Comparison of ENCODE assay signal across 10 cellular contexts in genomic region chr17:30236297-30236624, GRCh38. TPM values are rescaled to one million over a fixed set of nuclear protein-coding genes. Genes with fewer than 3 reads are reported as not detected.
A peak's percentile ranks its signal among the peaks of the same experiment; 100 is the strongest.
DNase-seq lines count a peak whose midpoint lies in the region; FAIRE-seq and TF ChIP-seq lines count a peak whose summit lies in the region.
"Had no signal": no experiment of that assay in that cellular context is flagged by ENCODE, and none has a peak within 500 bp of the region (broad histone marks: within the 10 kb centered on the region; RNA-seq: fewer than 3 reads in every experiment).

No MANE protein-coding gene starts in this region.

- H3K27me3 Mint-ChIP-seq in activated naive CD4-positive, alpha-beta T cell treated with anti-CD3 and anti-CD28 coated beads for 36 hours (ENCODE audit: low read depth) = peaks cover 63% of the 10 kb centered on the region

- no peaks in the 10 kb centered on the region for H3K9me3 Mint-ChIP-seq in activated naive CD4-positive, alpha-beta T cell treated with anti-CD3 and anti-CD28 coated beads for 36 hours

- H3K27me3 ChIP-seq in ascending aorta = no peaks in the 10 kb centered on the region
- peaks cover 24 to 34% (median 26%) of the 10 kb centered on the region in 5 donors for H3K27me3 ChIP-seq in subcutaneous abdominal adipose tissue (ENCODE audit: control insufficient read depth in 5 of 5, insufficient read depth in 4 of 5, low read length in 5 of 5)
- peaks cover 31% of the 10 kb centered on the region for H3K27me3 ChIP-seq in effector memory CD4-positive, alpha-beta T cell (replicated peaks; ENCODE audit: control insufficient read depth, insufficient read depth, low read length, poor library complexity, severe bottlenecking)

- no peaks in the 10 kb centered on the region for H3K36me3 Mint-ChIP-seq in activated naive CD4-positive, alpha-beta T cell treated with anti-CD3 and anti-CD28 coated beads for 36 hours (ENCODE audit: low read depth)

- H3K36me3 ChIP-seq in ascending aorta (no peaks in the 10 kb centered on the region), kidney (ENCODE audit: control insufficient read depth in 1 of 2, insufficient read depth in 2 of 2, low read length in 2 of 2) (no peaks in the 10 kb centered on the region), subcutaneous abdominal adipose tissue (ENCODE audit: control insufficient read depth in 5 of 5, insufficient read depth in 5 of 5, low read length in 5 of 5) (no peaks in the 10 kb centered on the region)
- H3K36me3 ChIP-seq in effector memory CD4-positive, alpha-beta T cell (ENCODE audit: control insufficient read depth, insufficient read depth, low read length) = no peaks in the 10 kb centered on the region
- H3K36me3 ChIP-seq: SJSA1 had no signal

- H3K9me3 ChIP-seq in ascending aorta = no peaks in the 10 kb centered on the region
- H3K9me3 ChIP-seq in kidney (ENCODE audit: control insufficient read depth in 1 of 2, low read length in 2 of 2) = no peaks in the 10 kb centered on the region
- no peaks in the 10 kb centered on the region for H3K9me3 ChIP-seq in subcutaneous abdominal adipose tissue (ENCODE audit: control insufficient read depth in 5 of 5, low read length in 5 of 5)
- H3K9me3 ChIP-seq in effector memory CD4-positive, alpha-beta T cell (ENCODE audit: control insufficient read depth, low read length) = no peaks in the 10 kb centered on the region
- H3K9me3 ChIP-seq: SJSA1 had no signal

- H3K4me1 Mint-ChIP-seq in activated naive CD4-positive, alpha-beta T cell treated with anti-CD3 and anti-CD28 coated beads for 36 hours (ENCODE audit: low read depth) = peaks cover 22% of the 10 kb centered on the region

- no peak for DNase-seq in activated naive CD4-positive, alpha-beta T cell treated with anti-CD3 and anti-CD28 coated beads for 36 hours
- no peak for DNase-seq in activated naive CD4-positive, alpha-beta T cell treated with anti-CD3 and anti-CD28 coated beads, Interleukin-2, amount 50 U/mL, for 16 hours
- DNase-seq in ascending aorta (ENCODE audit: low spot score in 2 of 2) (peak in 1 of 2 donors; percentile 11), kidney (no peak), DMS53 treated with DMSO at 0.1 percent for 48 hours (lab: John Stamatoyannopoulos, UW; ENCODE audit: unreplicated experiment) (no peak), NCI-H774 (lab: John Stamatoyannopoulos, UW) (no peak)
- no peak for DNase-seq in effector memory CD4-positive, alpha-beta T cell

- H3K4me1 ChIP-seq in ascending aorta = peaks cover 0 to 11% of the 10 kb centered on the region in 2 donors
- peaks cover 0 to 6% of the 10 kb centered on the region in 2 donors for H3K4me1 ChIP-seq in kidney (ENCODE audit: control insufficient read depth in 1 of 2, insufficient read depth in 1 of 2, low read depth in 1 of 2, low read length in 2 of 2)
- H3K4me1 ChIP-seq in subcutaneous abdominal adipose tissue (ENCODE audit: control insufficient read depth in 5 of 5, insufficient read depth in 5 of 5, low read length in 5 of 5) = peaks cover 2 to 29% (median 25%) of the 10 kb centered on the region in 5 donors
- H3K4me1 ChIP-seq in effector memory CD4-positive, alpha-beta T cell (ENCODE audit: control insufficient read depth, insufficient read depth, low read length, poor library complexity, severe bottlenecking) = peaks cover 19% of the 10 kb centered on the region

- intact Hi-C loops in activated naive CD4-positive, alpha-beta T cell treated with anti-CD3 and anti-CD28 coated beads for 36 hours (cut with micrococcal nuclease) = loop anchor here (5.0 kb wide), 1 partner anchor 101 kb away; no protein-coding TSS in a partner anchor
- intact Hi-C loops in ascending aorta (cut with DNase I) (loop anchor here (2.0 to 5.0 kb wide), 2 partner anchors 41 to 111 kb away; no protein-coding TSS in a partner anchor), kidney (cut with DNase I) (no loop called here)

- no peak overlapping the region for H3K9ac ChIP-seq in kidney (ENCODE audit: low read length in 2 of 2)
- no peak overlapping the region for H3K9ac ChIP-seq in subcutaneous abdominal adipose tissue (ENCODE audit: low read length in 5 of 5)

- FAIRE-seq in kidney (lab: Jason Lieb, UNC) = no peak

- no peak overlapping the region for H3K27ac ChIP-seq in ascending aorta
- H3K27ac ChIP-seq in kidney (ENCODE audit: low read depth in 2 of 2, low read length in 2 of 2) = no peak overlapping the region
- no peak overlapping the region for H3K27ac ChIP-seq in subcutaneous abdominal adipose tissue (ENCODE audit: low read depth, low read length)
- H3K27ac ChIP-seq in effector memory CD4-positive, alpha-beta T cell (ENCODE audit: insufficient read depth, low read length, poor library complexity, severe bottlenecking) = no peak overlapping the region
- H3K27ac ChIP-seq: SJSA1 had no signal

- no peak overlapping the region for H3K27ac Mint-ChIP-seq in activated naive CD4-positive, alpha-beta T cell treated with anti-CD3 and anti-CD28 coated beads for 36 hours

- peak overlapping the region; percentile 55 to 76 for H3K4me3 ChIP-seq in ascending aorta
- H3K4me3 ChIP-seq in kidney (ENCODE audit: low read length in 2 of 2) = peak overlapping the region; percentile 40 to 62
- peak overlapping the region in 4 of 5 donors; percentile 35 to 65 (median 50) for H3K4me3 ChIP-seq in subcutaneous abdominal adipose tissue (ENCODE audit: low read depth in 1 of 5, low read length in 5 of 5)
- H3K4me3 ChIP-seq in effector memory CD4-positive, alpha-beta T cell (ENCODE audit: insufficient read depth, low read depth, low read length, poor library complexity, severe bottlenecking) = no peak overlapping the region
- H3K4me3 ChIP-seq: SJSA1 had no signal

- CTCF ChIA-PET in activated naive CD4-positive, alpha-beta T cell treated with anti-CD3 and anti-CD28 coated beads for 36 hours (lab: Charles Lee) = interaction anchor here (0.6 to 1.6 kb wide), 9 partner anchors 11 to 278 kb away, joined by 3 to 8 read pairs (median 3); no protein-coding TSS in a partner anchor

- TF ChIP-seq CTCF in ascending aorta (IDR thresholded peaks at IDR 0.05) = no peak
- TF ChIP-seq CTCF in kidney (IDR thresholded peaks at IDR 0.05; ENCODE audit: borderline replicate concordance, extremely low read depth, insufficient read depth) = no peak

- H3K4me3 Mint-ChIP-seq in activated naive CD4-positive, alpha-beta T cell treated with anti-CD3 and anti-CD28 coated beads for 36 hours = peak overlapping the region; percentile 59

RNA-seq across cellular contexts. Expression of gene SLC6A4, which starts 0.8 kb away (rescaled TPM):
- not detected for total RNA-seq in activated naive CD4-positive, alpha-beta T cell treated with anti-CD3 and anti-CD28 coated beads for 36 hours
- 0.85 TPM for total RNA-seq in ascending aorta
- total RNA-seq in kidney = 0.94 TPM
- polyA plus RNA-seq in kidney (ENCODE audit: insufficient read depth, low read depth, low replicate concordance) = 1.1 TPM
- total RNA-seq: SJSA1 had no signal
- polyA plus RNA-seq: BJ had no signal

RNA-seq across cellular contexts. Expression of gene BLMH, which starts 55.5 kb away (rescaled TPM):
- total RNA-seq in activated naive CD4-positive, alpha-beta T cell treated with anti-CD3 and anti-CD28 coated beads for 36 hours = 10 to 100 TPM; 60.9 to 61.5 TPM
- total RNA-seq in ascending aorta (6.9 TPM), kidney (32.5 TPM)
- polyA plus RNA-seq in kidney (ENCODE audit: insufficient read depth, low read depth, low replicate concordance) = 30.5 TPM
